13 cellular contexts compared by ENCODE assay signal in genomic region chr15:65420975-65421359, GRCh38. TPM values are rescaled to one million over a fixed set of nuclear protein-coding genes. Genes with fewer than 3 reads are reported as not detected.
DNase-seq lines count a peak whose midpoint lies in the region; ATAC-seq and TF ChIP-seq lines count a peak whose summit lies in the region.
"Had no signal": no experiment of that assay in that cellular context is flagged by ENCODE, and none has a peak within 500 bp of the region (broad histone marks: within the 10 kb centered on the region; RNA-seq: fewer than 3 reads in every experiment).

No MANE protein-coding gene starts in this region.

- peaks cover 85% of the 10 kb centered on the region for H3K27me3 Mint-ChIP-seq in activated naive CD8-positive, alpha-beta T cell treated with anti-CD3 and anti-CD28 coated beads for 36 hours
- H3K27me3 Mint-ChIP-seq in stimulated activated naive B cell treated with anti-CD40 and anti-IgM and Interleukin-4, amounts not matched to agents 10 μg/mL and 1 μg/mL and 100 μg/mL, for 72 hours = peaks cover 70 to 91% of the 10 kb centered on the region in 2 donors

- H3K9me3 ChIP-seq in muscle layer of colon (ENCODE audit: low read length) (no peaks in the 10 kb centered on the region), subcutaneous abdominal adipose tissue (ENCODE audit: control insufficient read depth in 5 of 5, low read length in 5 of 5) (no peaks in the 10 kb centered on the region)

- no peak for TF ChIP-seq CTCF in dorsolateral prefrontal cortex (IDR thresholded peaks at IDR 0.05 in 54 of 56, conservative IDR thresholded peaks at IDR 0.05 in 2 of 56; ENCODE audit: low read depth in 1 of 56, partially characterized antibody in 56 of 56)

- H3K4me3 Mint-ChIP-seq in activated naive CD8-positive, alpha-beta T cell treated with anti-CD3 and anti-CD28 coated beads for 36 hours = no peak overlapping the region
- H3K4me3 Mint-ChIP-seq in stimulated activated naive B cell treated with anti-CD40 and anti-IgM and Interleukin-4, amounts not matched to agents 10 μg/mL and 1 μg/mL and 100 μg/mL, for 72 hours = peak overlapping the region in 1 of 2 donors; percentile 81

- H3K36me3 ChIP-seq in muscle layer of colon (ENCODE audit: insufficient read depth, low read length) (no peaks in the 10 kb centered on the region), subcutaneous abdominal adipose tissue (ENCODE audit: control insufficient read depth in 5 of 5, insufficient read depth in 5 of 5, low read length in 5 of 5) (no peaks in the 10 kb centered on the region)

- peaks cover 0 to 5% (median 0%) of the 10 kb centered on the region in 45 donors for H3K27me3 ChIP-seq in dorsolateral prefrontal cortex
- H3K27me3 ChIP-seq in muscle layer of colon (ENCODE audit: control insufficient read depth in 1 of 2, insufficient read depth in 2 of 2, low read length in 2 of 2) = no peaks in the 10 kb centered on the region
- H3K27me3 ChIP-seq in subcutaneous abdominal adipose tissue (ENCODE audit: control insufficient read depth in 5 of 5, insufficient read depth in 4 of 5, low read length in 5 of 5) = peaks cover 12 to 41% (median 22%) of the 10 kb centered on the region in 5 donors

- H3K4me1 Mint-ChIP-seq in activated naive CD8-positive, alpha-beta T cell treated with anti-CD3 and anti-CD28 coated beads for 36 hours = peaks cover 10% of the 10 kb centered on the region
- H3K4me1 Mint-ChIP-seq in stimulated activated naive B cell treated with anti-CD40 and anti-IgM and Interleukin-4, amounts not matched to agents 10 μg/mL and 1 μg/mL and 100 μg/mL, for 72 hours = peaks cover 13 to 17% of the 10 kb centered on the region in 2 donors

- no peak overlapping the region for H3K27ac Mint-ChIP-seq in activated naive CD8-positive, alpha-beta T cell treated with anti-CD3 and anti-CD28 coated beads for 36 hours
- no peak overlapping the region for H3K27ac Mint-ChIP-seq in stimulated activated naive B cell treated with anti-CD40 and anti-IgM and Interleukin-4, amounts not matched to agents 10 μg/mL and 1 μg/mL and 100 μg/mL, for 72 hours
- H3K27ac Mint-ChIP-seq: dendritic cell treated with granulocyte-macrophage colony-stimulating factor and Interleukin-4, amounts not matched to agents 40 ng/mL and 50 ng/mL, for 4 days had no signal

- H3K4me1 ChIP-seq in muscle layer of colon (ENCODE audit: insufficient read depth, low read length) (peaks cover 17% of the 10 kb centered on the region), subcutaneous abdominal adipose tissue (ENCODE audit: control insufficient read depth in 5 of 5, insufficient read depth in 5 of 5, low read length in 5 of 5) (peaks cover 2 to 25% (median 23%) of the 10 kb centered on the region in 5 donors)

- H3K27ac ChIP-seq in dorsolateral prefrontal cortex (peak overlapping the region in 7 of 59 donors; percentile 1 to 51 (median 23)), muscle layer of colon (ENCODE audit: low read depth, low read length) (no peak overlapping the region), subcutaneous abdominal adipose tissue (ENCODE audit: low read depth, low read length) (no peak overlapping the region)
- H3K27ac ChIP-seq: 22Rv1 had no signal

- no peaks in the 10 kb centered on the region for H3K9me3 Mint-ChIP-seq in activated naive CD8-positive, alpha-beta T cell treated with anti-CD3 and anti-CD28 coated beads for 36 hours
- H3K9me3 Mint-ChIP-seq in stimulated activated naive B cell treated with anti-CD40 and anti-IgM and Interleukin-4, amounts not matched to agents 10 μg/mL and 1 μg/mL and 100 μg/mL, for 72 hours = no peaks in the 10 kb centered on the region
- H3K9me3 Mint-ChIP-seq: dendritic cell treated with granulocyte-macrophage colony-stimulating factor and Interleukin-4, amounts not matched to agents 40 ng/mL and 50 ng/mL, for 4 days had no signal

- no peaks in the 10 kb centered on the region for H3K36me3 Mint-ChIP-seq in activated naive CD8-positive, alpha-beta T cell treated with anti-CD3 and anti-CD28 coated beads for 36 hours
- H3K36me3 Mint-ChIP-seq in stimulated activated naive B cell treated with anti-CD40 and anti-IgM and Interleukin-4, amounts not matched to agents 10 μg/mL and 1 μg/mL and 100 μg/mL, for 72 hours = peaks cover 3% of the 10 kb centered on the region in 2 donors

- H3K9ac ChIP-seq in muscle layer of colon (ENCODE audit: low read length) (no peak overlapping the region), subcutaneous abdominal adipose tissue (ENCODE audit: low read length in 5 of 5) (peak overlapping the region in 2 of 5 donors; percentile 50 to 52)

- H3K4me3 ChIP-seq in dorsolateral prefrontal cortex = peak overlapping the region in 57 of 59 donors; percentile 24 to 77 (median 59)
- H3K4me3 ChIP-seq in muscle layer of colon (ENCODE audit: low read depth in 1 of 2, low read length in 2 of 2) = peak overlapping the region; percentile 54 to 78
- H3K4me3 ChIP-seq in subcutaneous abdominal adipose tissue (ENCODE audit: low read depth in 1 of 5, low read length in 5 of 5) = peak overlapping the region in 4 of 5 donors; percentile 61 to 73 (median 70)

- peak; percentile 49 for DNase-seq in DMS53 (lab: John Stamatoyannopoulos, UW)
- no peak for DNase-seq in DMS53 treated with DMSO at 0.1 percent for 48 hours (lab: John Stamatoyannopoulos, UW; ENCODE audit: unreplicated experiment)
- peak in 1 of 10 donors; percentile 35 for DNase-seq in dorsolateral prefrontal cortex
- no peak for DNase-seq in activated naive CD8-positive, alpha-beta T cell treated with anti-CD3 and anti-CD28 coated beads for 36 hours
- no peak for DNase-seq in stimulated activated naive B cell treated with anti-CD40 and anti-IgM and Interleukin-4, amounts not matched to agents 10 μg/mL and 1 μg/mL and 100 μg/mL, for 72 hours
- DNase-seq: activated CD8-positive, alpha-beta memory T cell treated with anti-CD3 and anti-CD28 coated beads, Interleukin-2, amount 50 U/mL, for 4 hours; NCI-H446 treated with DMSO at 0.1 percent for 48 hours; stimulated activated CD4-positive, alpha-beta T cell treated with anti-CD3 and anti-CD28 coated beads, Interleukin-1b, Interleukin-23, amount 100 ng/mL, for 48 hours had no signal

- intact Hi-C loops in dorsolateral prefrontal cortex (cut with DNase I) = no loop called here

- no peak for ATAC-seq in esophagus mucosa
- ATAC-seq in stimulated activated naive B cell treated with anti-CD40 and anti-IgM and Interleukin-4, amounts not matched to agents 10 μg/mL and 1 μg/mL and 100 μg/mL, for 72 hours (replicated peaks) = no peak

RNA-seq across cellular contexts. Expression of gene IGDCC4, which starts 1.8 kb away (rescaled TPM):
- total RNA-seq in dorsolateral prefrontal cortex (10 to 100 TPM in 54 of 120 experiments, 1 to 10 TPM in 66; 4.9 to 22.3 (median 9.6) TPM), esophagus mucosa (0.60 TPM)
- total RNA-seq in activated naive CD8-positive, alpha-beta T cell treated with anti-CD3 and anti-CD28 coated beads for 36 hours = under 1 TPM; 0.42 to 0.45 TPM

RNA-seq across cellular contexts. Expression of gene IGDCC3, which starts 43.2 kb away (rescaled TPM):
- total RNA-seq in dorsolateral prefrontal cortex (10 to 100 TPM in 2 of 120 experiments, 1 to 10 TPM in 118; 1.7 to 11.7 (median 4.9) TPM), esophagus mucosa (0.08 TPM)
- not detected for total RNA-seq in activated naive CD8-positive, alpha-beta T cell treated with anti-CD3 and anti-CD28 coated beads for 36 hours
